1 cellular context compared by ENCODE assay signal in the genomic region with DNA sequence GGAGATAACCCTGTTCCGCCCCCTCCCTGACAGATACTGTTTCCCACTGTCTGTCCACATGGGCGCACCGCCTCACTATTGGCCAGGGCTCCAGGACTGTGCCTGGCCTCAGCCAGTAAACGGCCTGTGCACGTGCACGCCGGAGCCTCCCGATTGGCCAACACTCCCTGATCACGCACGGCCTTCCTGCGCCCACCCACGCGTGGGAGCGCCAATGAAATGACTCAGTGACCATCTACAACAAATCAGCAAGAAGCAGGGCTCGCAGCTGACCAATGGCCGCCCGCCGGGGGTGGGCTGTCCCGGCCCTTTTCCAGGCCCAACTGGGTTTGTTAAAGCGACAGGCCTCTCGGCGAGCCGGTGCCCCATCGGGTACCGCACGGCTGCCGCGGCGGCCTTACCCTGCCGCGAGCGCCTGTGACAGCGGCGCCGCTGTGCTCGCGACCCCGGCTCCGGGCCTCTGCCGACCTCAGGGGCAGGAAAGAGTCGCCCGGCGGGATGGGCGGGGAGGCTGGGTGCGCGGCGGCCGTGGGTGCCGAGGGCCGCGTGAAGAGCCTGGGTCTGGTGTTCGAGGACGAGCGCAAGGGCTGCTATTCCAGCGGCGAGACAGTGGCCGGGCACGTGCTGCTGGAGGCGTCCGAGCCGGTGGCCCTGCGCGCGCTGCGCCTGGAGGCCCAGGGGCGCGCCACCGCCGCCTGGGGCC.
TF ChIP-seq lines count a peak whose summit lies in the region.

A gene with protein sequence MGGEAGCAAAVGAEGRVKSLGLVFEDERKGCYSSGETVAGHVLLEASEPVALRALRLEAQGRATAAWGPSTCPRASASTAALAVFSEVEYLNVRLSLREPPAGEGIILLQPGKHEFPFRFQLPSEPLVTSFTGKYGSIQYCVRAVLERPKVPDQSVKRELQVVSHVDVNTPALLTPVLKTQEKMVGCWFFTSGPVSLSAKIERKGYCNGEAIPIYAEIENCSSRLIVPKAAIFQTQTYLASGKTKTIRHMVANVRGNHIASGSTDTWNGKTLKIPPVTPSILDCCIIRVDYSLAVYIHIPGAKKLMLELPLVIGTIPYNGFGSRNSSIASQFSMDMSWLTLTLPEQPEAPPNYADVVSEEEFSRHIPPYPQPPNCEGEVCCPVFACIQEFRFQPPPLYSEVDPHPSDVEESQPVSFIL (plus strand): TSS at position 340 of the 703 bp plus-strand sequence. CDS start 159 bp downstream, at position 499.

TF ChIP-seq in HCT116, 20 proteins besides CTCF, POLR2A, EP300 and RAD21 (continued from another document):
- TF ChIP-seq, protein P1, sequence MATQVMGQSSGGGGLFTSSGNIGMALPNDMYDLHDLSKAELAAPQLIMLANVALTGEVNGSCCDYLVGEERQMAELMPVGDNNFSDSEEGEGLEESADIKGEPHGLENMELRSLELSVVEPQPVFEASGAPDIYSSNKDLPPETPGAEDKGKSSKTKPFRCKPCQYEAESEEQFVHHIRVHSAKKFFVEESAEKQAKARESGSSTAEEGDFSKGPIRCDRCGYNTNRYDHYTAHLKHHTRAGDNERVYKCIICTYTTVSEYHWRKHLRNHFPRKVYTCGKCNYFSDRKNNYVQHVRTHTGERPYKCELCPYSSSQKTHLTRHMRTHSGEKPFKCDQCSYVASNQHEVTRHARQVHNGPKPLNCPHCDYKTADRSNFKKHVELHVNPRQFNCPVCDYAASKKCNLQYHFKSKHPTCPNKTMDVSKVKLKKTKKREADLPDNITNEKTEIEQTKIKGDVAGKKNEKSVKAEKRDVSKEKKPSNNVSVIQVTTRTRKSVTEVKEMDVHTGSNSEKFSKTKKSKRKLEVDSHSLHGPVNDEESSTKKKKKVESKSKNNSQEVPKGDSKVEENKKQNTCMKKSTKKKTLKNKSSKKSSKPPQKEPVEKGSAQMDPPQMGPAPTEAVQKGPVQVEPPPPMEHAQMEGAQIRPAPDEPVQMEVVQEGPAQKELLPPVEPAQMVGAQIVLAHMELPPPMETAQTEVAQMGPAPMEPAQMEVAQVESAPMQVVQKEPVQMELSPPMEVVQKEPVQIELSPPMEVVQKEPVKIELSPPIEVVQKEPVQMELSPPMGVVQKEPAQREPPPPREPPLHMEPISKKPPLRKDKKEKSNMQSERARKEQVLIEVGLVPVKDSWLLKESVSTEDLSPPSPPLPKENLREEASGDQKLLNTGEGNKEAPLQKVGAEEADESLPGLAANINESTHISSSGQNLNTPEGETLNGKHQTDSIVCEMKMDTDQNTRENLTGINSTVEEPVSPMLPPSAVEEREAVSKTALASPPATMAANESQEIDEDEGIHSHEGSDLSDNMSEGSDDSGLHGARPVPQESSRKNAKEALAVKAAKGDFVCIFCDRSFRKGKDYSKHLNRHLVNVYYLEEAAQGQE (IDR thresholded peaks at IDR 0.05; ENCODE audit: low read depth) = no peak
- peak; percentile 62; the same call in 1 of the 2 replicates for TF ChIP-seq SIN3A (IDR thresholded peaks at IDR 0.05; ENCODE audit: low read depth)
- TF ChIP-seq YY1 (IDR thresholded peaks at IDR 0.05; ENCODE audit: extremely low read depth, insufficient replicate concordance, low read depth, low read length) = no peak
- TF ChIP-seq, protein P2, sequence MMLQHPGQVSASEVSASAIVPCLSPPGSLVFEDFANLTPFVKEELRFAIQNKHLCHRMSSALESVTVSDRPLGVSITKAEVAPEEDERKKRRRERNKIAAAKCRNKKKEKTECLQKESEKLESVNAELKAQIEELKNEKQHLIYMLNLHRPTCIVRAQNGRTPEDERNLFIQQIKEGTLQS (IDR thresholded peaks at IDR 0.05) = no peak
- TF ChIP-seq, protein P3, sequence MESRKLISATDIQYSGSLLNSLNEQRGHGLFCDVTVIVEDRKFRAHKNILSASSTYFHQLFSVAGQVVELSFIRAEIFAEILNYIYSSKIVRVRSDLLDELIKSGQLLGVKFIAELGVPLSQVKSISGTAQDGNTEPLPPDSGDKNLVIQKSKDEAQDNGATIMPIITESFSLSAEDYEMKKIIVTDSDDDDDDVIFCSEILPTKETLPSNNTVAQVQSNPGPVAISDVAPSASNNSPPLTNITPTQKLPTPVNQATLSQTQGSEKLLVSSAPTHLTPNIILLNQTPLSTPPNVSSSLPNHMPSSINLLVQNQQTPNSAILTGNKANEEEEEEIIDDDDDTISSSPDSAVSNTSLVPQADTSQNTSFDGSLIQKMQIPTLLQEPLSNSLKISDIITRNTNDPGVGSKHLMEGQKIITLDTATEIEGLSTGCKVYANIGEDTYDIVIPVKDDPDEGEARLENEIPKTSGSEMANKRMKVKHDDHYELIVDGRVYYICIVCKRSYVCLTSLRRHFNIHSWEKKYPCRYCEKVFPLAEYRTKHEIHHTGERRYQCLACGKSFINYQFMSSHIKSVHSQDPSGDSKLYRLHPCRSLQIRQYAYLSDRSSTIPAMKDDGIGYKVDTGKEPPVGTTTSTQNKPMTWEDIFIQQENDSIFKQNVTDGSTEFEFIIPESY (IDR thresholded peaks at IDR 0.05; ENCODE audit: extremely low read depth, insufficient replicate concordance, low read length) = no peak
- TF ChIP-seq ELF1 (IDR thresholded peaks at IDR 0.05; ENCODE audit: borderline replicate concordance, low read depth) = no peak
- no peak for TF ChIP-seq ZNF274 (IDR thresholded peaks at IDR 0.05; ENCODE audit: low read depth, low read length)
- TF ChIP-seq JUND (IDR thresholded peaks at IDR 0.05) = no peak
- TF ChIP-seq POLR2AphosphoS5 (IDR thresholded peaks at IDR 0.05; ENCODE audit: low read depth, low read length) = peak; percentile 91
- no peak for TF ChIP-seq EZH2phosphoT487 (IDR thresholded peaks at IDR 0.05; ENCODE audit: borderline replicate concordance)
TF ChIP-seq in HCT116: peak in this region for 6.
